Comparison of ENCODE assay signal across 9 cellular contexts in genomic region chr1:1281533-1282321, GRCh38. TPM values are rescaled to one million over a fixed set of nuclear protein-coding genes. Genes with fewer than 3 reads are reported as not detected.
DNase-seq lines count a peak whose midpoint lies in the region; ATAC-seq, FAIRE-seq and TF ChIP-seq lines count a peak whose summit lies in the region.
"Had no signal": no experiment of that assay in that cellular context is flagged by ENCODE, and none has a peak within 500 bp of the region (broad histone marks: within the 10 kb centered on the region; RNA-seq: fewer than 3 reads in every experiment).

No MANE protein-coding gene starts in this region.

- no peak for TF ChIP-seq RAD21 in HepG2 (CRISPR knock-in tag; IDR thresholded peaks at IDR 0.05)

- in situ Hi-C loops in brain microvascular endothelial cell (cut with HindIII; ENCODE audit: low pct_ligation_motif_present, low sequenced_read_pairs) = no loop called here
- in situ Hi-C loops in HepG2 (cut with HindIII; ENCODE audit: extremely low pct_ligation_motif_present, low pct_unique_long_range_greater_than_20kb) = no loop called here

- peak in 1 of 2 experiments; percentile 19; a peak in 1 of 4 replicates for TF ChIP-seq POLR2A in HepG2 (IDR thresholded peaks at IDR 0.05; ENCODE audit: insufficient read depth in 1 of 2, low read depth in 2 of 2, low read length in 2 of 2)

- CTCF ChIA-PET in HEK293 (lab: Yijun Ruan, JAX) = interaction anchor here (0.6 to 0.9 kb wide), 2 partner anchors 9 to 21 kb away, joined by 3 to 5 read pairs; no protein-coding TSS in a partner anchor
- CTCF ChIA-PET in HepG2 (lab: Yijun Ruan, JAX; ENCODE audit: low intra/inter-chr PET ratio, low total read pairs) = no interaction called here

- H4K20me1 ChIP-seq in HepG2 (ENCODE audit: insufficient read depth, low read length) = no peaks in the 10 kb centered on the region

- TSS peak; percentile 70 for BruUV-seq in HepG2 (replicated peaks; lab: Mats Ljungman, UMichigan)

- no peaks in the 10 kb centered on the region for H3K27me3 ChIP-seq in brain microvascular endothelial cell (replicated peaks)
- H3K27me3 ChIP-seq in HepG2 (ENCODE audit: control insufficient read depth in 1 of 2, insufficient read depth in 2 of 2, low read length in 2 of 2) = peaks cover 0 to 2% of the 10 kb centered on the region in 2 experiments; a peak in 1 of 5 replicates

- TF ChIP-seq CTCF in AG10803 (conservative IDR thresholded peaks at IDR 0.05; ENCODE audit: low read length) (no peak), HEK293 (tag by site-specific recombination; IDR thresholded peaks at IDR 0.05) (no peak), brain microvascular endothelial cell (IDR thresholded peaks at IDR 0.05; ENCODE audit: low read depth, low read length, missing control alignments) (no peak), HepG2 (CRISPR knock-in tag; IDR thresholded peaks at IDR 0.05) (peak; percentile 29; the same call in 1 of the 2 replicates)

- no peak overlapping the region for H2AFZ ChIP-seq in HepG2 (ENCODE audit: low read length)

- peak; percentile 78 for ATAC-seq in HepG2
- no peak for ATAC-seq in GM21367 (IDR thresholded peaks at IDR 0.05; ENCODE audit: unreplicated experiment)

- H3K79me2 ChIP-seq in HepG2 (ENCODE audit: insufficient read depth, low read length) = no peaks in the 10 kb centered on the region

- no peak overlapping the region for H3K4me3 ChIP-seq in AG10803 (ENCODE audit: low read length)
- H3K4me3 ChIP-seq in HEK293 (ENCODE audit: low read depth, low read length) = no peak overlapping the region
- no peak overlapping the region for H3K4me3 ChIP-seq in brain microvascular endothelial cell (ENCODE audit: low read depth, low read length)
- peak overlapping the region; percentile 21 to 59 (median 27); a peak in 5 of 6 replicates for H3K4me3 ChIP-seq in HepG2 (replicated peaks in 1 of 3; ENCODE audit: insufficient read depth in 1 of 3, low read depth in 2 of 3, low read length in 3 of 3)

- peak overlapping the region; percentile 48 for H3K9ac ChIP-seq in HepG2 (ENCODE audit: insufficient read depth, low read depth, low read length)

- no peaks in the 10 kb centered on the region for H3K36me3 ChIP-seq in HEK293 (ENCODE audit: control insufficient read depth in 2 of 2, insufficient read depth in 1 of 2, low read length in 2 of 2)
- H3K36me3 ChIP-seq in brain microvascular endothelial cell (replicated peaks) = no peaks in the 10 kb centered on the region
- H3K36me3 ChIP-seq in HepG2 (replicated peaks in 1 of 2; ENCODE audit: control insufficient read depth in 1 of 2, insufficient read depth in 2 of 2, low read length in 2 of 2) = no peaks in the 10 kb centered on the region

- DNase-seq in AG10803 (ENCODE audit: low read depth) (peak; percentile 48), brain microvascular endothelial cell (peak; percentile 57), HepG2 (ENCODE audit: low spot score) (peak; percentile 67), NCI-H1417 treated with DMSO at 0.1 percent for 48 hours (lab: John Stamatoyannopoulos, UW) (no peak)
- no peak for DNase-seq in activated CD8-positive, alpha-beta memory T cell treated with anti-CD3 and anti-CD28 coated beads, Interleukin-2, amount 50 U/mL, for 48 hours
- DNase-seq in activated CD8-positive, alpha-beta memory T cell treated with anti-CD3 and anti-CD28 coated beads for 24 hours = no peak
- DNase-seq: effector memory CD4-positive, alpha-beta T cell had no signal

- H3K4me2 ChIP-seq in HepG2 (ENCODE audit: low read depth, low read length) = peak overlapping the region; percentile 82

- POLR2A ChIA-PET in HEK293 (lab: Yijun Ruan, JAX) = interaction anchor here (1.0 kb wide), 1 partner anchor 10 kb away, joined by 3 read pairs; no protein-coding TSS in a partner anchor
- POLR2A ChIA-PET in HepG2 (lab: Yijun Ruan, JAX) = interaction anchor here (1.0 to 1.5 kb wide), 5 partner anchors 8 to 157 kb away, joined by 3 to 7 read pairs (median 6); partner anchors contain the start of gene UBE2J2

- FAIRE-seq in HepG2 (lab: Jason Lieb, UNC) = peak; percentile 28

- H3K9me3 ChIP-seq in HEK293 (ENCODE audit: control insufficient read depth, insufficient read depth, low read depth, low read length) = no peaks in the 10 kb centered on the region
- H3K9me3 ChIP-seq in HepG2 (ENCODE audit: low read length) = no peaks in the 10 kb centered on the region

- H3K4me1 ChIP-seq in HEK293 (ENCODE audit: control insufficient read depth, insufficient read depth, low read length) (no peaks in the 10 kb centered on the region), HepG2 (ENCODE audit: insufficient read depth, low read length) (peaks cover 56% of the 10 kb centered on the region)

- H3K27ac ChIP-seq in HEK293 (ENCODE audit: extremely low read depth, low read depth, low read length) (no peak overlapping the region), brain microvascular endothelial cell (no peak overlapping the region), HepG2 (ENCODE audit: extremely low read length, insufficient read depth, low read length) (peak overlapping the region; percentile 73)

- intact Hi-C loops in HepG2 (cut with micrococcal nuclease; ENCODE audit: unreplicated experiment) = no loop called here

- peak; percentile 46 to 65; a peak in 2 of 4 replicates for TF ChIP-seq EP300 in HepG2 (IDR thresholded peaks at IDR 0.05; ENCODE audit: low read depth in 2 of 2, low read length in 2 of 2)
- no peak for TF ChIP-seq EP300 in HepG2 (CRISPR knock-in tag; IDR thresholded peaks at IDR 0.05; ENCODE audit: borderline replicate concordance)

- WGBS in HepG2 (ENCODE audit: low lambda C conversion rate) = 0% methylated on average over 5 of the region's 26 CpGs

RNA-seq across cellular contexts. Expression of gene SCNN1D, which starts 1.5 kb away (rescaled TPM):
- total RNA-seq in HepG2 (2016; rRNA removed; fragmentation: Illumina TruSeq; extraction: Trizol) = 0.93 and 2.6 TPM in 2 replicates
- 1.3 and 1.5 TPM in 2 replicates for total RNA-seq in HepG2 (2016; cell fraction: cytosol; rRNA removed; fragmentation: Illumina TruSeq; extraction: Trizol; ENCODE audit: low read depth)
- 0.73 and 3.1 TPM in 2 replicates for total RNA-seq in HepG2 (2016; cell fraction: insoluble cytoplasmic fraction; rRNA removed; fragmentation: Illumina TruSeq; extraction: Trizol)
- 1.5 and 1.9 TPM in 2 replicates for total RNA-seq in HepG2 (2016; cell fraction: membrane; rRNA removed; fragmentation: Illumina TruSeq; extraction: Trizol)
- total RNA-seq in HepG2 (2016; cell fraction: nucleus; rRNA removed; fragmentation: Illumina TruSeq; extraction: Trizol) = 3.1 and 3.8 TPM in 2 replicates
- 2.3 and 4.7 TPM in 2 replicates for polyA plus RNA-seq in HepG2 (2011; rRNA removed)
- polyA plus RNA-seq in HepG2 (2011; cell fraction: cytosol; rRNA removed) = 0.92 and 1.7 TPM in 2 replicates
- 68.0 and 74.7 TPM in 2 replicates for polyA plus RNA-seq in HepG2 (2011; cell fraction: nucleus; rRNA removed)
- polyA plus RNA-seq in HepG2 (2012) = 1.8 and 2.2 TPM in 2 replicates
- polyA plus RNA-seq in HepG2 (2016; cell fraction: cytosol; fragmentation: Illumina TruSeq; extraction: Trizol; ENCODE audit: low read depth) = 1.1 and 1.2 TPM in 2 replicates
- polyA plus RNA-seq in HepG2 (2016; cell fraction: insoluble cytoplasmic fraction; fragmentation: Illumina TruSeq; extraction: Trizol; ENCODE audit: low read depth) = 0.84 and 1.3 TPM in 2 replicates
- polyA plus RNA-seq in HepG2 (2016; cell fraction: membrane; fragmentation: Illumina TruSeq; extraction: Trizol; ENCODE audit: low read depth) = 0.98 and 1.3 TPM in 2 replicates
- 12.7 and 13.3 TPM in 2 replicates for polyA plus RNA-seq in HepG2 (2016; cell fraction: nucleus; fragmentation: Illumina TruSeq; extraction: Trizol; ENCODE audit: insufficient read depth, low read depth)
- polyA minus RNA-seq in HepG2 (2011; rRNA and poly(A)+ RNA removed; ENCODE audit: low replicate concordance) = 0.30 and 1.8 TPM in 2 replicates
- polyA minus RNA-seq in HepG2 (2011; cell fraction: cytosol; rRNA and poly(A)+ RNA removed) = 0.59 and 1.4 TPM in 2 replicates
- 1.9 and 2.9 TPM in 2 replicates for polyA minus RNA-seq in HepG2 (2011; cell fraction: nucleus; rRNA and poly(A)+ RNA removed)

RNA-seq across cellular contexts. Expression of gene UBE2J2, which starts 8.1 kb away (rescaled TPM):
- 22.1 and 29.4 TPM in 2 replicates for total RNA-seq in HepG2 (2016; rRNA removed; fragmentation: Illumina TruSeq; extraction: Trizol)
- total RNA-seq in HepG2 (2016; cell fraction: cytosol; rRNA removed; fragmentation: Illumina TruSeq; extraction: Trizol; ENCODE audit: low read depth) = 19.3 and 24.9 TPM in 2 replicates
- 21.8 and 31.9 TPM in 2 replicates for total RNA-seq in HepG2 (2016; cell fraction: insoluble cytoplasmic fraction; rRNA removed; fragmentation: Illumina TruSeq; extraction: Trizol)
- total RNA-seq in HepG2 (2016; cell fraction: membrane; rRNA removed; fragmentation: Illumina TruSeq; extraction: Trizol) = 32.2 and 38.5 TPM in 2 replicates
- 23.9 and 27.0 TPM in 2 replicates for total RNA-seq in HepG2 (2016; cell fraction: nucleus; rRNA removed; fragmentation: Illumina TruSeq; extraction: Trizol)
- polyA plus RNA-seq in HepG2 (2011; rRNA removed) = 25.4 and 28.8 TPM in 2 replicates
- 25.8 and 32.1 TPM in 2 replicates for polyA plus RNA-seq in HepG2 (2011; cell fraction: cytosol; rRNA removed)
- 48.5 and 56.3 TPM in 2 replicates for polyA plus RNA-seq in HepG2 (2011; cell fraction: nucleus; rRNA removed)
- 31.0 and 32.3 TPM in 2 replicates for polyA plus RNA-seq in HepG2 (2012)
- polyA plus RNA-seq in HepG2 (2016; cell fraction: cytosol; fragmentation: Illumina TruSeq; extraction: Trizol; ENCODE audit: low read depth) = 26.4 and 36.1 TPM in 2 replicates
- polyA plus RNA-seq in HepG2 (2016; cell fraction: insoluble cytoplasmic fraction; fragmentation: Illumina TruSeq; extraction: Trizol; ENCODE audit: low read depth) = 38.0 and 48.6 TPM in 2 replicates
- 40.9 and 46.8 TPM in 2 replicates for polyA plus RNA-seq in HepG2 (2016; cell fraction: membrane; fragmentation: Illumina TruSeq; extraction: Trizol; ENCODE audit: low read depth)
- polyA plus RNA-seq in HepG2 (2016; cell fraction: nucleus; fragmentation: Illumina TruSeq; extraction: Trizol; ENCODE audit: insufficient read depth, low read depth) = 70.6 and 77.2 TPM in 2 replicates
- 19.8 and 25.0 TPM in 2 replicates for polyA minus RNA-seq in HepG2 (2011; rRNA and poly(A)+ RNA removed; ENCODE audit: low replicate concordance)
- 15.5 and 16.0 TPM in 2 replicates for polyA minus RNA-seq in HepG2 (2011; cell fraction: cytosol; rRNA and poly(A)+ RNA removed)
- 18.6 and 26.4 TPM in 2 replicates for polyA minus RNA-seq in HepG2 (2011; cell fraction: nucleus; rRNA and poly(A)+ RNA removed)

RNA-seq across cellular contexts. Expression of gene ACAP3, which starts 26.0 kb away (rescaled TPM):
- 16.4 and 29.4 TPM in 2 replicates for total RNA-seq in HepG2 (2016; rRNA removed; fragmentation: Illumina TruSeq; extraction: Trizol)
- total RNA-seq in HepG2 (2016; cell fraction: cytosol; rRNA removed; fragmentation: Illumina TruSeq; extraction: Trizol; ENCODE audit: low read depth) = 10.4 and 10.9 TPM in 2 replicates
- total RNA-seq in HepG2 (2016; cell fraction: insoluble cytoplasmic fraction; rRNA removed; fragmentation: Illumina TruSeq; extraction: Trizol) = 13.5 and 33.2 TPM in 2 replicates
- total RNA-seq in HepG2 (2016; cell fraction: membrane; rRNA removed; fragmentation: Illumina TruSeq; extraction: Trizol) = 10.5 and 11.3 TPM in 2 replicates
- 35.1 and 37.0 TPM in 2 replicates for total RNA-seq in HepG2 (2016; cell fraction: nucleus; rRNA removed; fragmentation: Illumina TruSeq; extraction: Trizol)
- 50.8 and 56.3 TPM in 2 replicates for polyA plus RNA-seq in HepG2 (2011; rRNA removed)
- 13.0 and 18.3 TPM in 2 replicates for polyA plus RNA-seq in HepG2 (2011; cell fraction: cytosol; rRNA removed)
- 917 and 1,082 TPM in 2 replicates for polyA plus RNA-seq in HepG2 (2011; cell fraction: nucleus; rRNA removed)
- 32.6 and 50.5 TPM in 2 replicates for polyA plus RNA-seq in HepG2 (2012)
- 2.3 and 2.4 TPM in 2 replicates for polyA plus RNA-seq in HepG2 (2016; cell fraction: cytosol; fragmentation: Illumina TruSeq; extraction: Trizol; ENCODE audit: low read depth)
- 11.7 and 14.4 TPM in 2 replicates for polyA plus RNA-seq in HepG2 (2016; cell fraction: insoluble cytoplasmic fraction; fragmentation: Illumina TruSeq; extraction: Trizol; ENCODE audit: low read depth)
- polyA plus RNA-seq in HepG2 (2016; cell fraction: membrane; fragmentation: Illumina TruSeq; extraction: Trizol; ENCODE audit: low read depth) = 6.7 and 8.0 TPM in 2 replicates
- polyA plus RNA-seq in HepG2 (2016; cell fraction: nucleus; fragmentation: Illumina TruSeq; extraction: Trizol; ENCODE audit: insufficient read depth, low read depth) = 144 and 162 TPM in 2 replicates
- polyA minus RNA-seq in HepG2 (2011; rRNA and poly(A)+ RNA removed; ENCODE audit: low replicate concordance) = 19.2 and 70.6 TPM in 2 replicates
- 16.2 and 18.0 TPM in 2 replicates for polyA minus RNA-seq in HepG2 (2011; cell fraction: cytosol; rRNA and poly(A)+ RNA removed)
- 47.0 and 52.1 TPM in 2 replicates for polyA minus RNA-seq in HepG2 (2011; cell fraction: nucleus; rRNA and poly(A)+ RNA removed)

RNA-seq across cellular contexts. Expression of gene PUSL1, which starts 26.7 kb away (rescaled TPM):
- total RNA-seq in HepG2 (2016; rRNA removed; fragmentation: Illumina TruSeq; extraction: Trizol) = 21.7 and 22.2 TPM in 2 replicates
- 24.8 and 28.1 TPM in 2 replicates for total RNA-seq in HepG2 (2016; cell fraction: cytosol; rRNA removed; fragmentation: Illumina TruSeq; extraction: Trizol; ENCODE audit: low read depth)
- 20.1 and 22.6 TPM in 2 replicates for total RNA-seq in HepG2 (2016; cell fraction: insoluble cytoplasmic fraction; rRNA removed; fragmentation: Illumina TruSeq; extraction: Trizol)
- 31.7 and 36.4 TPM in 2 replicates for total RNA-seq in HepG2 (2016; cell fraction: membrane; rRNA removed; fragmentation: Illumina TruSeq; extraction: Trizol)
- total RNA-seq in HepG2 (2016; cell fraction: nucleus; rRNA removed; fragmentation: Illumina TruSeq; extraction: Trizol) = 11.4 and 12.3 TPM in 2 replicates
- 8.3 and 9.8 TPM in 2 replicates for polyA plus RNA-seq in HepG2 (2011; rRNA removed)
- 7.8 and 16.6 TPM in 2 replicates for polyA plus RNA-seq in HepG2 (2011; cell fraction: cytosol; rRNA removed)
- polyA plus RNA-seq in HepG2 (2011; cell fraction: nucleus; rRNA removed) = 25.8 and 26.1 TPM in 2 replicates
- polyA plus RNA-seq in HepG2 (2012) = 3.8 and 6.3 TPM in 2 replicates
- 31.1 and 33.4 TPM in 2 replicates for polyA plus RNA-seq in HepG2 (2016; cell fraction: cytosol; fragmentation: Illumina TruSeq; extraction: Trizol; ENCODE audit: low read depth)
- 23.1 and 24.5 TPM in 2 replicates for polyA plus RNA-seq in HepG2 (2016; cell fraction: insoluble cytoplasmic fraction; fragmentation: Illumina TruSeq; extraction: Trizol; ENCODE audit: low read depth)
- polyA plus RNA-seq in HepG2 (2016; cell fraction: membrane; fragmentation: Illumina TruSeq; extraction: Trizol; ENCODE audit: low read depth) = 29.1 and 32.2 TPM in 2 replicates
- 20.2 and 22.1 TPM in 2 replicates for polyA plus RNA-seq in HepG2 (2016; cell fraction: nucleus; fragmentation: Illumina TruSeq; extraction: Trizol; ENCODE audit: insufficient read depth, low read depth)
- 13.5 and 21.4 TPM in 2 replicates for polyA minus RNA-seq in HepG2 (2011; rRNA and poly(A)+ RNA removed; ENCODE audit: low replicate concordance)
- polyA minus RNA-seq in HepG2 (2011; cell fraction: cytosol; rRNA and poly(A)+ RNA removed) = 5.6 and 5.9 TPM in 2 replicates
- polyA minus RNA-seq in HepG2 (2011; cell fraction: nucleus; rRNA and poly(A)+ RNA removed) = 6.5 and 9.0 TPM in 2 replicates

RNA-seq across cellular contexts. Expression of gene C1QTNF12, which starts 35.2 kb away (rescaled TPM):
- total RNA-seq in HepG2 (2016; rRNA removed; fragmentation: Illumina TruSeq; extraction: Trizol) = 0.29 and 0.64 TPM in 2 replicates
- 0.88 and 0.91 TPM in 2 replicates for total RNA-seq in HepG2 (2016; cell fraction: cytosol; rRNA removed; fragmentation: Illumina TruSeq; extraction: Trizol; ENCODE audit: low read depth)
- total RNA-seq in HepG2 (2016; cell fraction: insoluble cytoplasmic fraction; rRNA removed; fragmentation: Illumina TruSeq; extraction: Trizol) = 1.0 TPM in 1 of 2 replicates, not detected in the other
- 0.28 and 0.80 TPM in 2 replicates for total RNA-seq in HepG2 (2016; cell fraction: membrane; rRNA removed; fragmentation: Illumina TruSeq; extraction: Trizol)
- 0.87 TPM in 1 of 2 replicates, not detected in the other for total RNA-seq in HepG2 (2016; cell fraction: nucleus; rRNA removed; fragmentation: Illumina TruSeq; extraction: Trizol)
- 0.18 and 0.29 TPM in 2 replicates for polyA plus RNA-seq in HepG2 (2011; rRNA removed)
- polyA plus RNA-seq in HepG2 (2011; cell fraction: cytosol; rRNA removed) = 0.11 and 0.21 TPM in 2 replicates
- 4.1 and 5.2 TPM in 2 replicates for polyA plus RNA-seq in HepG2 (2011; cell fraction: nucleus; rRNA removed)
- 1.6 and 2.0 TPM in 2 replicates for polyA plus RNA-seq in HepG2 (2012)
- polyA plus RNA-seq in HepG2 (2016; cell fraction: cytosol; fragmentation: Illumina TruSeq; extraction: Trizol; ENCODE audit: low read depth) = 0.28 and 0.32 TPM in 2 replicates
- polyA plus RNA-seq in HepG2 (2016; cell fraction: insoluble cytoplasmic fraction; fragmentation: Illumina TruSeq; extraction: Trizol; ENCODE audit: low read depth) = not detected in 2 replicates
- polyA plus RNA-seq in HepG2 (2016; cell fraction: membrane; fragmentation: Illumina TruSeq; extraction: Trizol; ENCODE audit: low read depth) = not detected in 2 replicates
- 2.7 and 4.3 TPM in 2 replicates for polyA plus RNA-seq in HepG2 (2016; cell fraction: nucleus; fragmentation: Illumina TruSeq; extraction: Trizol; ENCODE audit: insufficient read depth, low read depth)
- 0.36 and 0.40 TPM in 2 replicates for polyA minus RNA-seq in HepG2 (2011; rRNA and poly(A)+ RNA removed; ENCODE audit: low replicate concordance)
- polyA minus RNA-seq in HepG2 (2011; cell fraction: cytosol; rRNA and poly(A)+ RNA removed) = not detected in 2 replicates
- not detected in 2 replicates for polyA minus RNA-seq in HepG2 (2011; cell fraction: nucleus; rRNA and poly(A)+ RNA removed)

Comparison
In these comparisons a context has a peak if more than half of its experiments do, and no peak if none do; other contexts are left out.
1. DNase-seq: peak in AG10803 (single experiment), brain microvascular endothelial cell (single experiment) and HepG2 (single experiment); none in activated CD8-positive, alpha-beta memory T cell treated with anti-CD3 and anti-CD28 coated beads, Interleukin-2, amount 50 U/mL, for 48 hours (single experiment), activated CD8-positive, alpha-beta memory T cell treated with anti-CD3 and anti-CD28 coated beads for 24 hours (single experiment) and NCI-H1417 treated with DMSO at 0.1 percent for 48 hours (single experiment).
2. H3K4me3 ChIP-seq: peak in HepG2 (3 of 3); none in AG10803 (single experiment), HEK293 (single experiment) and brain microvascular endothelial cell (single experiment).